Comparison of ENCODE assay signal across 17 cellular contexts in the genomic region with DNA sequence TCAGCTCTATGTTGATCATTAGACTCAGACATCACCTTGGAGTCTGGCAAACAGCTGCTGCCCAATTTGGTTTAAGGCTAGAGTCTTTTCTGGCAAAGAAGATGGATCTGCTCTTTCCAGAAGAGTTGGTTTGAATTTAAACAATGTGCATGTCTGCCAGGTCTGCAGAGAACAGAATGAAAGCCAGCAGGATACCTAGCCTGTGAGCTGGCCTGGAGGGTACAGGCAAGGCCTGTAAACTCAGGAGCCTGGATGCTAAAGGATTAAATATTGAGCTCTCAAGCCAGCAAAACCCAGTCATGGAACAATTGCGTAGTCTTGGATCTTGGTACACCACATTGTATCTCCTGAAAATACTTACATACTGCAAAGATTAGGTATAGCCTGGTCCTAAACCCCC. TPM values are rescaled to one million over a fixed set of nuclear protein-coding genes. Genes with fewer than 3 reads are reported as not detected.
DNase-seq lines count a peak whose midpoint lies in the region; ATAC-seq and TF ChIP-seq lines count a peak whose summit lies in the region.
"Had no signal": no experiment of that assay in that cellular context is flagged by ENCODE, and none has a peak within 500 bp of the region (broad histone marks: within the 10 kb centered on the region; RNA-seq: fewer than 3 reads in every experiment).

No MANE protein-coding gene starts in this region.

- no peaks in the 10 kb centered on the region for H3K36me3 ChIP-seq in muscle layer of colon (ENCODE audit: insufficient read depth, low read length)
- H3K36me3 ChIP-seq in smooth muscle cell (ENCODE audit: low read depth) = no peaks in the 10 kb centered on the region
- H3K36me3 ChIP-seq: BLaER1 had no signal

- H3F3A ChIP-seq in smooth muscle cell (ENCODE audit: low read depth) = no peaks in the 10 kb centered on the region

- no peaks in the 10 kb centered on the region for H4K20me1 ChIP-seq in smooth muscle cell (ENCODE audit: low read depth)
- H4K20me1 ChIP-seq: BLaER1 had no signal

- no peak overlapping the region for H3K9ac ChIP-seq in muscle layer of colon (ENCODE audit: low read length)
- H3K9ac ChIP-seq in smooth muscle cell (ENCODE audit: low read depth) = no peak overlapping the region
- H3K9ac ChIP-seq: BLaER1 had no signal

- H3K27ac ChIP-seq in muscle layer of colon (ENCODE audit: low read depth, low read length) (peak overlapping the region; percentile 31), smooth muscle cell (ENCODE audit: low read depth) (no peak overlapping the region)
- H3K27ac ChIP-seq: BLaER1 had no signal

- TF ChIP-seq CTCF in smooth muscle cell (IDR thresholded peaks at IDR 0.05; ENCODE audit: borderline replicate concordance, insufficient read depth, poor library complexity, severe bottlenecking) = no peak

- peak; percentile 81 for DNase-seq in G401 (ENCODE audit: low spot score)
- peak; percentile 77 for DNase-seq in cerebellar cortex (ENCODE audit: low spot score)
- no peak for DNase-seq in smooth muscle cell (lab: John Stamatoyannopoulos, UW; ENCODE audit: unreplicated experiment)
- no peak for DNase-seq in central memory CD4-positive, alpha-beta T cell
- DNase-seq in mucosa of gallbladder (ENCODE audit: low spot score) = no peak
- DNase-seq: 8988T; CD4-positive, alpha-beta memory T cell; DMS153; DMS79; GF-D8; H9 had no signal

- H3K4me1 ChIP-seq in muscle layer of colon (ENCODE audit: insufficient read depth, low read length) (peaks cover 5% of the 10 kb centered on the region), smooth muscle cell (ENCODE audit: low read depth) (no peaks in the 10 kb centered on the region)
- H3K4me1 ChIP-seq: BLaER1 had no signal

- H3K9me3 ChIP-seq in muscle layer of colon (ENCODE audit: low read length) = no peaks in the 10 kb centered on the region
- H3K9me3 ChIP-seq in smooth muscle cell (replicated peaks; ENCODE audit: low read depth) = no peaks in the 10 kb centered on the region
- H3K9me3 ChIP-seq: BLaER1 had no signal

- WGBS in smooth muscle cell (ENCODE audit: low lambda C conversion rate) = 0% methylated on average over 1 of the region's 1 CpG

- no peak for ATAC-seq in GM19463 (IDR thresholded peaks at IDR 0.05; ENCODE audit: unreplicated experiment)
- ATAC-seq: HepG2 had no signal

- no peaks in the 10 kb centered on the region for H3K27me3 ChIP-seq in muscle layer of colon (ENCODE audit: control insufficient read depth in 1 of 2, insufficient read depth in 2 of 2, low read length in 2 of 2)
- no peaks in the 10 kb centered on the region for H3K27me3 ChIP-seq in smooth muscle cell (ENCODE audit: low read depth)
- H3K27me3 ChIP-seq: BLaER1 had no signal

- no peak overlapping the region for H3K4me2 ChIP-seq in smooth muscle cell
- H3K4me2 ChIP-seq: BLaER1 had no signal

- in situ Hi-C loops in G401 (cut with HindIII; ENCODE audit: low sequenced_read_pairs) = no loop called here

- H3K4me3 ChIP-seq in muscle layer of colon (ENCODE audit: low read depth in 1 of 2, low read length in 2 of 2) = no peak overlapping the region
- no peak overlapping the region for H3K4me3 ChIP-seq in smooth muscle cell
- H3K4me3 ChIP-seq: BLaER1 had no signal

- no peaks in the 10 kb centered on the region for H3K79me2 ChIP-seq in smooth muscle cell (ENCODE audit: low read depth)

- peak overlapping the region; percentile 40 for H2AFZ ChIP-seq in smooth muscle cell (ENCODE audit: low read depth)

RNA-seq across cellular contexts. Expression of a gene that starts 15.6 kb away (rescaled TPM):
- total RNA-seq in G401 (2014; rRNA removed; shearing (Covaris generic)) = 9.5 and 15.7 TPM in 2 replicates
- total RNA-seq in smooth muscle cell = 691 and 781 TPM in 2 replicates
- 309 and 356 TPM in 2 replicates for polyA plus RNA-seq in smooth muscle cell
- 85.5 TPM for total RNA-seq in mucosa of gallbladder
- total RNA-seq: A673; CD4-positive, alpha-beta memory T cell had no signal
- polyA plus RNA-seq: CD14-positive monocyte; CD4-positive, alpha-beta memory T cell had no signal

Comparison
In these comparisons a context has a peak if more than half of its experiments do, and no peak if none do; other contexts are left out.
1. DNase-seq: peak in G401 (single experiment) and cerebellar cortex (single experiment); none in smooth muscle cell (single experiment), central memory CD4-positive, alpha-beta T cell (single experiment) and mucosa of gallbladder (single experiment).